14 cellular contexts compared by ENCODE assay signal in genomic region chr13:52428295-52428694, GRCh38. TPM values are rescaled to one million over a fixed set of nuclear protein-coding genes. Genes with fewer than 3 reads are reported as not detected.
DNase-seq lines count a peak whose midpoint lies in the region; ATAC-seq, FAIRE-seq and TF ChIP-seq lines count a peak whose summit lies in the region.
"Had no signal": no experiment of that assay in that cellular context is flagged by ENCODE, and none has a peak within 500 bp of the region (broad histone marks: within the 10 kb centered on the region; RNA-seq: fewer than 3 reads in every experiment).

No MANE protein-coding gene starts in this region.

- no peak overlapping the region for H3K27ac ChIP-seq in vagina
- H3K27ac ChIP-seq: KMS-11, SK-N-MC had no signal

- peaks cover 0 to 61% of the 10 kb centered on the region in 2 donors for H3K36me3 ChIP-seq in vagina

- intact Hi-C loops in vagina (cut with DNase I): no loop called here

- FAIRE-seq in frontal cortex (lab: Jason Lieb, UNC): no peak

- ATAC-seq in GM18498 (IDR thresholded peaks at IDR 0.05; ENCODE audit: unreplicated experiment): no peak
- ATAC-seq in GM18502 (IDR thresholded peaks at IDR 0.05; ENCODE audit: poor library complexity, unreplicated experiment): no peak
- ATAC-seq: activated CD4-positive, alpha-beta T cell treated with anti-CD3 and anti-CD28 coated beads for 36 hours; natural killer cell had no signal

- DNase-seq in CMK (ENCODE audit: low read depth) (peak; percentile 84), HuH-7 (ENCODE audit: low spot score) (peak; percentile 26), amniotic epithelial cell (ENCODE audit: low read depth) (peak; percentile 80), kidney tubule cell (ENCODE audit: low spot score) (peak; percentile 20), vagina (ENCODE audit: extremely low spot score in 2 of 2) (no peak), frontal cortex (ENCODE audit: low spot score in 2 of 2) (no peak)
- DNase-seq: activated CD4-positive, alpha-beta T cell treated with anti-CD3 and anti-CD28 coated beads for 36 hours; H7; natural killer cell; stimulated activated naive CD4-positive, alpha-beta T cell treated with Interleukin-2 at 50 U/mL for 16 hours had no signal

- TF ChIP-seq CTCF in vagina (IDR thresholded peaks at IDR 0.05): no peak

- H3K27me3 ChIP-seq in vagina: no peaks in the 10 kb centered on the region

- H3K4me1 ChIP-seq in vagina: no peaks in the 10 kb centered on the region

- TF ChIP-seq POLR2A in vagina (IDR thresholded peaks at IDR 0.05): no peak

- no peak overlapping the region for H3K4me3 ChIP-seq in vagina
- H3K4me3 ChIP-seq: SK-N-MC had no signal

- no peaks in the 10 kb centered on the region for H3K9me3 ChIP-seq in vagina

RNA-seq across cellular contexts. Expression of gene VPS36, which starts 22.1 kb away (rescaled TPM):
- total RNA-seq in vagina (57.2 TPM), frontal cortex (51.4 TPM)

RNA-seq across cellular contexts. Expression of gene THSD1, which starts 22.3 kb away (rescaled TPM):
- 6.4 TPM for total RNA-seq in vagina
- total RNA-seq in frontal cortex: 12.2 TPM

RNA-seq across cellular contexts. Expression of gene CKAP2, which starts 27.0 kb away (rescaled TPM):
- total RNA-seq in vagina: 12.8 TPM
- total RNA-seq in frontal cortex: 20.8 TPM

Comparison
In these comparisons a context has a peak if more than half of its experiments do, and no peak if none do; other contexts are left out.
1. DNase-seq: peak in CMK (single experiment), HuH-7 (single experiment), amniotic epithelial cell (single experiment) and kidney tubule cell (single experiment); none in vagina (0 of 2) and frontal cortex (0 of 2).